ENCODE assay signal across 19 cellular contexts in genomic region chr15:60110909-60111308, GRCh38.
"Had no signal": no experiment of that assay in that cellular context is flagged by ENCODE, and none has a peak within 500 bp of the region (broad histone marks: within the 10 kb centered on the region; RNA-seq: fewer than 3 reads in every experiment).

No MANE protein-coding gene starts in this region.

- DNase-seq: activated CD4-positive, alpha-beta T cell treated with anti-CD3 and anti-CD28 coated beads, Interleukin-2, amount 10 ng/mL, durations not matched to agents 7 days and 5 days; activated naive CD4-positive, alpha-beta T cell treated with Interleukin-2 at 50 U/mL for 16 hours; heart right ventricle; kidney glomerular epithelial cell; left ventricle myocardium superior; stimulated activated CD4-positive, alpha-beta T cell treated with anti-CD3 and anti-CD28 coated beads, Interleukin-2, amount 100 ng/mL, for 24 hours; stomach; T1000; trophoblast cell had no signal

- H3K4me3 ChIP-seq: ascending aorta, coronary artery, esophagus muscularis mucosa, gastroesophageal sphincter, heart right ventricle, right atrium auricular region, stomach had no signal

- H3K9me3 ChIP-seq: ascending aorta, esophagus muscularis mucosa, gastroesophageal sphincter, heart right ventricle, right atrium auricular region had no signal

- H3K36me3 ChIP-seq: ascending aorta, esophagus muscularis mucosa, gastroesophageal sphincter, heart right ventricle, right atrium auricular region, stomach had no signal

- H3K27ac Mint-ChIP-seq: activated CD4-positive, alpha-beta T cell treated with anti-CD3 and anti-CD28 coated beads, Interleukin-2, amount 10 ng/mL, durations not matched to agents 7 days and 5 days; activated T-helper 1 cell treated with anti-CD3 and anti-CD28 coated beads, Interleukin-12 subunit alpha, Interleukin-12 subunit beta, Interleukin-2, Interleukin-4 antibody, amounts not matched to agents 30 ng/mL and 10 ng/mL and 1 ng/mL, durations not matched to agents 14 hours and 24 hours and 36 hours; progenitor cell of endocrine pancreas had no signal

- H3K27me3 ChIP-seq: ascending aorta, right atrium auricular region had no signal

- H3K4me3 Mint-ChIP-seq: activated CD4-positive, alpha-beta T cell treated with anti-CD3 and anti-CD28 coated beads, Interleukin-2, amount 10 ng/mL, durations not matched to agents 7 days and 5 days; activated T-helper 1 cell treated with anti-CD3 and anti-CD28 coated beads, Interleukin-12 subunit alpha, Interleukin-12 subunit beta, Interleukin-2, Interleukin-4 antibody, amounts not matched to agents 30 ng/mL and 10 ng/mL and 1 ng/mL, durations not matched to agents 14 hours and 24 hours and 36 hours; central memory CD8-positive, alpha-beta T cell; neural crest cell had no signal

- H3K4me1 ChIP-seq: ascending aorta, esophagus muscularis mucosa, gastroesophageal sphincter, heart right ventricle, right atrium auricular region, stomach had no signal

- ATAC-seq: gastroesophageal sphincter, heart right ventricle, left ventricle myocardium superior, SK-N-SH treated with all-trans-retinoic acid at 6 μM for 48 hours had no signal

- H3K9me3 Mint-ChIP-seq: central memory CD8-positive, alpha-beta T cell had no signal

- H3K27ac ChIP-seq: ascending aorta, coronary artery, esophagus muscularis mucosa, gastroesophageal sphincter, heart right ventricle, right atrium auricular region, stomach had no signal

- H3K4me1 Mint-ChIP-seq: central memory CD8-positive, alpha-beta T cell had no signal
